In the genomic region with DNA sequence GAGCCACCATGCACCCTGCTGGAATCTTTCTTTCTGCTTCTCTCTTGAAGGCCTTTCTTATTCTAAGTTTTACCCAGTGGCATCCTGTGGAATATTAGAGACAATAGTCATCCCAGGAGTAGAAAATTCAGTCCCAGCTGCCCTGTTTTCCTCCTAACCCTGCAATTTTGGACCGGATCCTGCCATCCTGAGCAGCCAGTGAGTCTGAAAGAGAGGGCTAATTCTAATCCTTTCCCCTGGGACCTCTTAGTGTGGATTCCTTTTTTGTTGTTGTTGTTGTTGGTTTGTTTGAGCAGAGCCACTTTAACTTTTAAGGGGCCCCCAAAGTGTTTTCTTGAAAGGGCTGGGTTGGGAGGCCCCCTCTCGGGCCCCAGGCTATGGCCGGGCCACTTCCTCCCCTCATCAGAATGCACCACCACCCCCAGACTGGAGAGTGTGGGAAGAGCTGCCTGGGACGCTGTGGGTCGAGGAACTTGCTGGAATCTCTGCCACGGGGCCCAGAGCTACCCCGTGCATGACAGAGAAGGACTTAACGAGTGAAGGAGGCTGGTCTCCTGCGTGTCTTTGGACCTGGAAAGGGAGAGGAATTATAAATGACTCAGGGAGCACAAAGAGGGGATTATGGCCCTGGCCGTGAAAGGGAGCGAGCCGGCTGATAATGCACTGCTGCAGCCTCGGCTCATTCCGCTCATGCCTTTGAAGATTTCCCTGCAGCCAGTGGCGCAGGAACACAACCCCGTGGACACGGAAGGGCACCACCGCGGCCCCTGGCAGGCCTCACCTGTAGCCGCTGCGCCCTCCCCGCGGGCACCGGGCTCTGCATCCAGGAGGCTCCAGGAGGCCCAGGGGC, we compare ENCODE assay signal across 18 cellular contexts.
A peak's percentile ranks its signal among the peaks of the same experiment; 100 is the strongest.
DNase-seq lines count a peak whose midpoint lies in the region; ATAC-seq, FAIRE-seq and TF ChIP-seq lines count a peak whose summit lies in the region.
"Had no signal": no experiment of that assay in that cellular context is flagged by ENCODE, and none has a peak within 500 bp of the region (broad histone marks: within the 10 kb centered on the region; RNA-seq: fewer than 3 reads in every experiment).

No MANE protein-coding gene starts in this region.

- peaks cover 26% of the 10 kb centered on the region for H3K4me1 Mint-ChIP-seq in HFFc6 (ENCODE audit: low read depth)

- WGBS in transverse colon (ENCODE audit: low coverage in 1 of 2), 2 donors = 49% methylated on average over 19 of the region's 24 CpGs; no CpG with 5 or more reads in 1 of the 2 donors

- H3K27me3 ChIP-seq in bronchial epithelial cell (ENCODE audit: control insufficient read depth, insufficient read depth, low read length) (no peaks in the 10 kb centered on the region), layer of hippocampus (ENCODE audit: control insufficient read depth, insufficient read depth, low read length) (no peaks in the 10 kb centered on the region), transverse colon (peaks cover 4% of the 10 kb centered on the region)
- H3K27me3 ChIP-seq: Peyer's patch had no signal

- DNase-seq in HFFc6 (no peak), bronchial epithelial cell (ENCODE audit: low read depth) (no peak), retinal pigment epithelial cell (ENCODE audit: low read depth) (peak; percentile 99), SHP77 treated with DMSO at 0.1 percent for 48 hours (lab: John Stamatoyannopoulos, UW) (no peak), NCI-H524 (lab: John Stamatoyannopoulos, UW) (no peak), transverse colon (no peak)
- DNase-seq: activated CD4-positive, alpha-beta memory T cell treated with anti-CD3 and anti-CD28 coated beads for 36 hours; adrenal gland; AML-193; kidney glomerular epithelial cell; MM.1S; NCI-H2029 treated with DMSO at 0.1 percent for 48 hours; Peyer's patch; stimulated activated CD4-positive, alpha-beta T cell treated with anti-CD3 and anti-CD28 coated beads, Interleukin-1b, Interleukin-23, amount 100 ng/mL, for 48 hours had no signal

- no peaks in the 10 kb centered on the region for H3K36me3 ChIP-seq in bronchial epithelial cell (ENCODE audit: control insufficient read depth, insufficient read depth, low read length)
- no peaks in the 10 kb centered on the region for H3K36me3 ChIP-seq in transverse colon
- H3K36me3 ChIP-seq: adrenal gland, Peyer's patch had no signal

- H3K27ac Mint-ChIP-seq in HFFc6 = peak overlapping the region; percentile 6; the same call in 1 of the 2 replicates
- H3K27ac Mint-ChIP-seq: activated CD4-positive, alpha-beta memory T cell treated with anti-CD3 and anti-CD28 coated beads for 36 hours; activated T-helper 1 cell treated with anti-CD3 and anti-CD28 coated beads, Interleukin-12 subunit alpha, Interleukin-12 subunit beta, Interleukin-2, Interleukin-4 antibody, amounts not matched to agents 30 ng/mL and 10 ng/mL and 1 ng/mL, durations not matched to agents 14 hours and 24 hours and 36 hours had no signal

- FAIRE-seq in bronchial epithelial cell (lab: Jason Lieb, UNC) = peak; percentile 52
- FAIRE-seq: GM19239 had no signal

- no peaks in the 10 kb centered on the region for H3K4me1 ChIP-seq in transverse colon
- H3K4me1 ChIP-seq: adrenal gland, Peyer's patch had no signal

- no peak for TF ChIP-seq EP300 in transverse colon (IDR thresholded peaks at IDR 0.05; ENCODE audit: low read depth)

- no peaks in the 10 kb centered on the region for H3K9me3 ChIP-seq in transverse colon
- H3K9me3 ChIP-seq: adrenal gland, Peyer's patch had no signal

- H3K9me3 Mint-ChIP-seq in HFFc6 = peaks cover 11% of the 10 kb centered on the region
- H3K9me3 Mint-ChIP-seq: activated T-helper 1 cell treated with anti-CD3 and anti-CD28 coated beads, Interleukin-12 subunit alpha, Interleukin-12 subunit beta, Interleukin-2, Interleukin-4 antibody, amounts not matched to agents 30 ng/mL and 10 ng/mL and 1 ng/mL, durations not matched to agents 14 hours and 24 hours and 36 hours had no signal

- H3K36me3 Mint-ChIP-seq in HFFc6 (ENCODE audit: low read depth) = peaks cover 12% of the 10 kb centered on the region

- no peaks in the 10 kb centered on the region for H3K27me3 Mint-ChIP-seq in HFFc6 (ENCODE audit: insufficient read depth)

- H3K27ac ChIP-seq in layer of hippocampus (ENCODE audit: low read depth, low read length) (peak overlapping the region; percentile 42), transverse colon (no peak overlapping the region)
- H3K27ac ChIP-seq: adrenal gland, Peyer's patch had no signal

- TF ChIP-seq CTCF in HFFc6 (IDR thresholded peaks at IDR 0.05) (no peak), bronchial epithelial cell (IDR thresholded peaks at IDR 0.05; ENCODE audit: insufficient read depth, low read length, severe bottlenecking) (no peak), retinal pigment epithelial cell (conservative IDR thresholded peaks at IDR 0.05; ENCODE audit: low read depth, low read length) (no peak), transverse colon (IDR thresholded peaks at IDR 0.05) (no peak)

- ATAC-seq in HG03025 (IDR thresholded peaks at IDR 0.05; ENCODE audit: low FRiP score, unreplicated experiment) = no peak

- TF ChIP-seq POLR2A in transverse colon (IDR thresholded peaks at IDR 0.05) = no peak

- H3K4me3 Mint-ChIP-seq in HFFc6 = peak overlapping the region; percentile 41; the same call in 1 of the 2 replicates
- H3K4me3 Mint-ChIP-seq: activated CD4-positive, alpha-beta memory T cell treated with anti-CD3 and anti-CD28 coated beads for 36 hours; activated T-helper 1 cell treated with anti-CD3 and anti-CD28 coated beads, Interleukin-12 subunit alpha, Interleukin-12 subunit beta, Interleukin-2, Interleukin-4 antibody, amounts not matched to agents 30 ng/mL and 10 ng/mL and 1 ng/mL, durations not matched to agents 14 hours and 24 hours and 36 hours had no signal

- H3K4me3 ChIP-seq in bronchial epithelial cell (ENCODE audit: low read depth, low read length) (no peak overlapping the region), retinal pigment epithelial cell (ENCODE audit: low read length) (no peak overlapping the region), transverse colon (no peak overlapping the region)
- H3K4me3 ChIP-seq: adrenal gland, Peyer's patch had no signal

- intact Hi-C loops in transverse colon (cut with DNase I; ENCODE audit: low total_unique reads) = no loop called here

- in situ Hi-C loops in transverse colon (cut with MboI; ENCODE audit: low pct_ligation_motif_present in 1 of 4, low pct_unique_long_range_greater_than_20kb in 1 of 4, low sequenced_read_pairs in 3 of 4) = no loop called here
